In genomic region chr10:16776896-16777295, GRCh38 we compare ENCODE assay signal across 13 cellular contexts. TPM values are rescaled to one million over a fixed set of nuclear protein-coding genes. Genes with fewer than 3 reads are reported as not detected.
DNase-seq lines count a peak whose midpoint lies in the region; ATAC-seq and TF ChIP-seq lines count a peak whose summit lies in the region.
"Had no signal": no experiment of that assay in that cellular context is flagged by ENCODE, and none has a peak within 500 bp of the region (broad histone marks: within the 10 kb centered on the region; RNA-seq: fewer than 3 reads in every experiment).

No MANE protein-coding gene starts in this region.

- H3K4me2 ChIP-seq in Karpas-422 (ENCODE audit: low read depth, low read length, poor library complexity, severe bottlenecking) (no peak overlapping the region), mesenchymal stem cell (ENCODE audit: low read length, poor library complexity, severe bottlenecking) (no peak overlapping the region)
- H3K4me2 ChIP-seq: PC-9 had no signal

- H3K14ac ChIP-seq in mesenchymal stem cell (ENCODE audit: low read length in 2 of 2), result no peak overlapping the region

- peaks cover 0 to 38% (median 9%) of the 10 kb centered on the region in 3 donors for H3K36me3 Mint-ChIP-seq in CD8-positive, alpha-beta memory T cell

- H2BK5ac ChIP-seq in mesenchymal stem cell (ENCODE audit: low read depth, low read length, poor library complexity, severe bottlenecking), result no peak overlapping the region

- H3K27ac ChIP-seq in ACC112 (ENCODE audit: low read depth, low read length) (peak overlapping the region; percentile 18; the same call in 1 of the 2 replicates), Karpas-422 (ENCODE audit: low read length) (no peak overlapping the region), mesenchymal stem cell (ENCODE audit: low read length, poor library complexity, severe bottlenecking) (no peak overlapping the region), WERI-Rb-1 (no peak overlapping the region)
- H3K27ac ChIP-seq in CD8-positive, alpha-beta memory T cell (ENCODE audit: low read depth, low read length), result no peak overlapping the region
- H3K27ac ChIP-seq: PC-9 had no signal

- no peak overlapping the region for H4K8ac ChIP-seq in mesenchymal stem cell (ENCODE audit: low read length)

- peaks cover 31 to 43% (median 39%) of the 10 kb centered on the region in 3 donors for H3K4me1 Mint-ChIP-seq in CD8-positive, alpha-beta memory T cell

- H3K23ac ChIP-seq in mesenchymal stem cell (ENCODE audit: low read length in 2 of 2), result no peak overlapping the region

- no peaks in the 10 kb centered on the region for H3K9me3 Mint-ChIP-seq in CD8-positive, alpha-beta memory T cell

- CTCF ChIA-PET in CD8-positive, alpha-beta memory T cell (lab: Charles Lee), result interaction anchor here (0.9 to 2.5 kb wide), 5 partner anchors 9 to 874 kb away, joined by 3 to 10 read pairs (median 6); no protein-coding TSS in a partner anchor

- H3K4ac ChIP-seq in mesenchymal stem cell (ENCODE audit: low read depth in 1 of 2, low read length in 2 of 2), result no peak overlapping the region

- no peak overlapping the region for H3K18ac ChIP-seq in mesenchymal stem cell (ENCODE audit: low read depth in 1 of 2, low read length in 2 of 2)

- no peaks in the 10 kb centered on the region for H3K9me2 ChIP-seq in Karpas-422 (replicated peaks; ENCODE audit: insufficient read depth, low read length)

- 47% methylated on average over 2 of the region's 3 CpGs for WGBS in mesenchymal stem cell

- H4K20me1 ChIP-seq in Karpas-422 (ENCODE audit: insufficient read depth, low read depth, low read length), result no peaks in the 10 kb centered on the region

- H2AK5ac ChIP-seq in mesenchymal stem cell (ENCODE audit: low read length, severe bottlenecking), result no peak overlapping the region

- H3K9me3 ChIP-seq in Karpas-422 (ENCODE audit: low read length) (no peaks in the 10 kb centered on the region), mesenchymal stem cell (ENCODE audit: control insufficient read depth, low read length) (no peaks in the 10 kb centered on the region), WERI-Rb-1 (ENCODE audit: severe bottlenecking) (no peaks in the 10 kb centered on the region)
- H3K9me3 ChIP-seq in CD8-positive, alpha-beta memory T cell (ENCODE audit: low read length), result no peaks in the 10 kb centered on the region
- H3K9me3 ChIP-seq: BLaER1 treated with 17β-estradiol and CSF1 and Interleukin-3, amounts not matched to agents 10 nM and 100 nM had no signal

- H3K4me3 ChIP-seq in ACC112 (ENCODE audit: low read depth, low read length) (peak overlapping the region; percentile 61), Karpas-422 (ENCODE audit: low read length) (no peak overlapping the region), mesenchymal stem cell (ENCODE audit: insufficient read depth in 1 of 2, low read depth in 1 of 2, low read length in 2 of 2) (no peak overlapping the region), WERI-Rb-1 (ENCODE audit: low read depth, low read length) (no peak overlapping the region)
- no peak overlapping the region for H3K4me3 ChIP-seq in CD8-positive, alpha-beta memory T cell (ENCODE audit: low read length)
- H3K4me3 ChIP-seq: BLaER1 treated with 17β-estradiol and CSF1 and Interleukin-3, amounts not matched to agents 10 nM and 100 nM; GM12878; PC-9 had no signal

- no peaks in the 10 kb centered on the region for H3K27me3 Mint-ChIP-seq in CD8-positive, alpha-beta memory T cell

- H4K91ac ChIP-seq in mesenchymal stem cell (ENCODE audit: low read length), result no peak overlapping the region

- H3K4me1 ChIP-seq in ACC112 (ENCODE audit: control insufficient read depth, insufficient read depth, low read length, unreplicated experiment), result peaks cover 6% of the 10 kb centered on the region
- peaks cover 4% of the 10 kb centered on the region for H3K4me1 ChIP-seq in Karpas-422 (ENCODE audit: low read length)
- no peaks in the 10 kb centered on the region for H3K4me1 ChIP-seq in mesenchymal stem cell (ENCODE audit: control insufficient read depth, insufficient read depth, low read depth, low read length)
- peaks cover 14% of the 10 kb centered on the region for H3K4me1 ChIP-seq in CD8-positive, alpha-beta memory T cell (ENCODE audit: insufficient read depth, low read length)

- H2BK120ac ChIP-seq in mesenchymal stem cell (ENCODE audit: low read depth, low read length), result no peak overlapping the region

- POLR2A ChIA-PET in CD8-positive, alpha-beta memory T cell (lab: Charles Lee), result no interaction called here

- peak overlapping the region; percentile 9; the same call in 1 of the 2 replicates for H3K9ac ChIP-seq in Karpas-422 (ENCODE audit: low read length)
- H3K9ac ChIP-seq in mesenchymal stem cell (ENCODE audit: low read length), result peak overlapping the region; percentile 58

- no peaks in the 10 kb centered on the region for H3K36me3 ChIP-seq in ACC112 (ENCODE audit: insufficient read depth, low read length)
- no peaks in the 10 kb centered on the region for H3K36me3 ChIP-seq in Karpas-422 (ENCODE audit: insufficient read depth, low read length)
- H3K36me3 ChIP-seq in mesenchymal stem cell (ENCODE audit: control insufficient read depth in 1 of 2, insufficient read depth in 2 of 2, low read depth in 1 of 2, low read length in 2 of 2), result peaks cover 10 to 50% of the 10 kb centered on the region in 2 experiments
- H3K36me3 ChIP-seq in CD8-positive, alpha-beta memory T cell (ENCODE audit: insufficient read depth, low read length), result no peaks in the 10 kb centered on the region
- no peaks in the 10 kb centered on the region for H3K36me3 ChIP-seq in WERI-Rb-1

- no peak overlapping the region for H2BK12ac ChIP-seq in mesenchymal stem cell (ENCODE audit: low read length in 2 of 2)

- peaks cover 30% of the 10 kb centered on the region for H3K79me1 ChIP-seq in mesenchymal stem cell (replicated peaks; ENCODE audit: low read length, poor library complexity, severe bottlenecking)

- no peak overlapping the region for H3K4me3 Mint-ChIP-seq in CD8-positive, alpha-beta memory T cell

- H3K27me3 ChIP-seq in ACC112 (ENCODE audit: insufficient read depth, low read length), result no peaks in the 10 kb centered on the region
- H3K27me3 ChIP-seq in Karpas-422 (ENCODE audit: low read length), result no peaks in the 10 kb centered on the region
- no peaks in the 10 kb centered on the region for H3K27me3 ChIP-seq in mesenchymal stem cell (ENCODE audit: control insufficient read depth in 1 of 2, insufficient read depth in 1 of 2, low read length in 2 of 2)
- no peaks in the 10 kb centered on the region for H3K27me3 ChIP-seq in CD8-positive, alpha-beta memory T cell (ENCODE audit: insufficient read depth, low read length, poor library complexity, severe bottlenecking)
- no peaks in the 10 kb centered on the region for H3K27me3 ChIP-seq in WERI-Rb-1 (ENCODE audit: insufficient read depth, low read depth, severe bottlenecking)
- H3K27me3 ChIP-seq: BLaER1 treated with 17β-estradiol and CSF1 and Interleukin-3, amounts not matched to agents 10 nM and 100 nM had no signal

- H2AFZ ChIP-seq in ACC112 (ENCODE audit: low read length, unreplicated experiment), result no peak overlapping the region
- no peak overlapping the region for H2AFZ ChIP-seq in Karpas-422 (ENCODE audit: low read length)
- H2AFZ ChIP-seq in mesenchymal stem cell (ENCODE audit: low read depth, low read length), result no peak overlapping the region
- H2AFZ ChIP-seq: PC-9 had no signal

- no peak for DNase-seq in Karpas-422
- DNase-seq in dermis microvascular lymphatic vessel endothelial cell (ENCODE audit: low read depth in 2 of 2), result peak; percentile 34 to 45
- DNase-seq in mesenchymal stem cell, result no peak
- no peak for DNase-seq in HuH-7.5 (ENCODE audit: low spot score)
- no peak for DNase-seq in CD8-positive, alpha-beta memory T cell
- DNase-seq in WERI-Rb-1, result no peak
- DNase-seq: GDM1, GOT3 had no signal

- ATAC-seq in GM21381 (IDR thresholded peaks at IDR 0.05; ENCODE audit: unreplicated experiment), result no peak

- H3K79me2 ChIP-seq in ACC112 (ENCODE audit: control insufficient read depth, insufficient read depth, low read length, unreplicated experiment), result no peaks in the 10 kb centered on the region
- H3K79me2 ChIP-seq in Karpas-422 (ENCODE audit: low read length), result peaks cover 14% of the 10 kb centered on the region; the same call in 1 of the 2 replicates

- peak overlapping the region in 1 of 8 donors; percentile 50 for H3K27ac Mint-ChIP-seq in CD8-positive, alpha-beta memory T cell

- no peak for TF ChIP-seq CTCF in WERI-Rb-1 (IDR thresholded peaks at IDR 0.05; ENCODE audit: low read depth, low read length)

- H2BK15ac ChIP-seq in mesenchymal stem cell (ENCODE audit: low read depth, poor library complexity, severe bottlenecking), result no peak overlapping the region

RNA-seq across cellular contexts. Expression of gene RSU1, which starts 40.3 kb away (rescaled TPM):
- 26.3 and 83.9 TPM in 2 replicates for total RNA-seq in Karpas-422 (2014; rRNA removed; shearing (Covaris generic); ENCODE audit: low replicate concordance)
- total RNA-seq in dermis microvascular lymphatic vessel endothelial cell, result 42.9 and 77.4 TPM in 2 replicates
- 143 TPM for polyA plus RNA-seq in mesenchymal stem cell (2013, experiment 1 of 2)
- polyA plus RNA-seq in mesenchymal stem cell (2013, experiment 2 of 2), result 145 TPM
- 10 to 100 TPM; 66.4 to 68.5 TPM for total RNA-seq in CD8-positive, alpha-beta memory T cell
- polyA plus RNA-seq in CD8-positive, alpha-beta memory T cell, result 132 TPM

Comparison
In these comparisons a context has a peak if more than half of its experiments do, and no peak if none do; other contexts are left out.
1. DNase-seq: peak in dermis microvascular lymphatic vessel endothelial cell (2 of 2); none in Karpas-422 (single experiment), mesenchymal stem cell (single experiment), HuH-7.5 (single experiment), CD8-positive, alpha-beta memory T cell (0 of 5) and WERI-Rb-1 (single experiment).